ENCODE assay signal across 1 cellular context in the genomic region with DNA sequence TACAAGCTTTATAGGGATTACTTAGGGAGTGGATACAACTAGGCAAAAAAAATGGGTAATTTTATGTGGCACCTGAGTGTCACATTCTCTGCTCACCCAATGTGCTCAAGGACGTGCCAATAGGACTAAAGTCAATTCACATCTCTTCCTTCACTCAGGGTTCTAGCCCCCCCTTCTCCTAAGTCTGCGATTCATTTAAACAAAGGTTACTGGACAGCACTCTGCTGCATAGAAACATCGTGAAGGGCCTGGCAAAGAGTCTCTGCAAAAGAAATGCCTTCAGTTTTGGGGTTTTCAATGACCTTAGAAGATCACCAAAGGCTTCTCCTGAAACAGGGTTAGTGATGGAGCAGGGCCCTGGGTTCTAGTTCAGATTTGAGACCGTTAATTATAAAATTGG.
TF ChIP-seq lines count a peak whose summit lies in the region.

No MANE protein-coding gene starts in this region.

TF ChIP-seq in GM23338, 12 proteins besides CTCF, POLR2A, EP300 and RAD21 (continued from another document):
- TF ChIP-seq ZNF114 (CRISPR knock-in tag; IDR thresholded peaks at IDR 0.05) (no peak), ZNF331 (CRISPR knock-in tag; IDR thresholded peaks at IDR 0.05; ENCODE audit: low read depth) (no peak), STAT1 (IDR thresholded peaks at IDR 0.05; ENCODE audit: unreplicated experiment) (no peak)
- TF ChIP-seq, protein P1, sequence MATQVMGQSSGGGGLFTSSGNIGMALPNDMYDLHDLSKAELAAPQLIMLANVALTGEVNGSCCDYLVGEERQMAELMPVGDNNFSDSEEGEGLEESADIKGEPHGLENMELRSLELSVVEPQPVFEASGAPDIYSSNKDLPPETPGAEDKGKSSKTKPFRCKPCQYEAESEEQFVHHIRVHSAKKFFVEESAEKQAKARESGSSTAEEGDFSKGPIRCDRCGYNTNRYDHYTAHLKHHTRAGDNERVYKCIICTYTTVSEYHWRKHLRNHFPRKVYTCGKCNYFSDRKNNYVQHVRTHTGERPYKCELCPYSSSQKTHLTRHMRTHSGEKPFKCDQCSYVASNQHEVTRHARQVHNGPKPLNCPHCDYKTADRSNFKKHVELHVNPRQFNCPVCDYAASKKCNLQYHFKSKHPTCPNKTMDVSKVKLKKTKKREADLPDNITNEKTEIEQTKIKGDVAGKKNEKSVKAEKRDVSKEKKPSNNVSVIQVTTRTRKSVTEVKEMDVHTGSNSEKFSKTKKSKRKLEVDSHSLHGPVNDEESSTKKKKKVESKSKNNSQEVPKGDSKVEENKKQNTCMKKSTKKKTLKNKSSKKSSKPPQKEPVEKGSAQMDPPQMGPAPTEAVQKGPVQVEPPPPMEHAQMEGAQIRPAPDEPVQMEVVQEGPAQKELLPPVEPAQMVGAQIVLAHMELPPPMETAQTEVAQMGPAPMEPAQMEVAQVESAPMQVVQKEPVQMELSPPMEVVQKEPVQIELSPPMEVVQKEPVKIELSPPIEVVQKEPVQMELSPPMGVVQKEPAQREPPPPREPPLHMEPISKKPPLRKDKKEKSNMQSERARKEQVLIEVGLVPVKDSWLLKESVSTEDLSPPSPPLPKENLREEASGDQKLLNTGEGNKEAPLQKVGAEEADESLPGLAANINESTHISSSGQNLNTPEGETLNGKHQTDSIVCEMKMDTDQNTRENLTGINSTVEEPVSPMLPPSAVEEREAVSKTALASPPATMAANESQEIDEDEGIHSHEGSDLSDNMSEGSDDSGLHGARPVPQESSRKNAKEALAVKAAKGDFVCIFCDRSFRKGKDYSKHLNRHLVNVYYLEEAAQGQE (IDR thresholded peaks at IDR 0.05; ENCODE audit: unreplicated experiment), result no peak
- TF ChIP-seq, protein P2, sequence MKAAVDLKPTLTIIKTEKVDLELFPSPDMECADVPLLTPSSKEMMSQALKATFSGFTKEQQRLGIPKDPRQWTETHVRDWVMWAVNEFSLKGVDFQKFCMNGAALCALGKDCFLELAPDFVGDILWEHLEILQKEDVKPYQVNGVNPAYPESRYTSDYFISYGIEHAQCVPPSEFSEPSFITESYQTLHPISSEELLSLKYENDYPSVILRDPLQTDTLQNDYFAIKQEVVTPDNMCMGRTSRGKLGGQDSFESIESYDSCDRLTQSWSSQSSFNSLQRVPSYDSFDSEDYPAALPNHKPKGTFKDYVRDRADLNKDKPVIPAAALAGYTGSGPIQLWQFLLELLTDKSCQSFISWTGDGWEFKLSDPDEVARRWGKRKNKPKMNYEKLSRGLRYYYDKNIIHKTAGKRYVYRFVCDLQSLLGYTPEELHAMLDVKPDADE (IDR thresholded peaks at IDR 0.05), result no peak
